Comparison of ENCODE assay signal across 8 cellular contexts in the genomic region with DNA sequence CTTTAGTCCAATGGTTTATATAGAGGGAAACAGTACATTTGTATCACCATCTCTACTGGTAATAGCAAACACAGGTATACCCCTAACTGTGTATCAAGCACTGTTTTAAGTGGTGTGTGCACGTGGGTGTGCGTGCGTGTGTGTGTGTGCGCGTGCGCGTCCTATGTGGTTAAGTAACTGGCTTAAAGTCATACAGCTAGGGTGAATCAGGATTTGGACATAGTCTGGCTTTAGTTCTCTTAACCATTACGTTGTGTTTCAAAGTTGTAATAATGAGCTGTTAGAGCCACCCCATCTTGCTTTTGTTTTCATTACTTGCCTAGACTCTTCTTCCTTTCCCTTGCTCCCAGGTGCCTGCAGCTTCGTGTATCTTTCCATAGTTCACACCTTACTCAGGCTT. TPM values are rescaled to one million over a fixed set of nuclear protein-coding genes. Genes with fewer than 3 reads are reported as not detected.
DNase-seq lines count a peak whose midpoint lies in the region; ATAC-seq and TF ChIP-seq lines count a peak whose summit lies in the region.
"Had no signal": no experiment of that assay in that cellular context is flagged by ENCODE, and none has a peak within 500 bp of the region (broad histone marks: within the 10 kb centered on the region; RNA-seq: fewer than 3 reads in every experiment).

No MANE protein-coding gene starts in this region.

- H3K27me3 ChIP-seq in RWPE2 (ENCODE audit: insufficient read depth, poor library complexity, severe bottlenecking) (no peaks in the 10 kb centered on the region), dorsolateral prefrontal cortex (no peaks in the 10 kb centered on the region)

- no peaks in the 10 kb centered on the region for H3K27me3 Mint-ChIP-seq in effector memory CD8-positive, alpha-beta T cell

- peaks cover 38% of the 10 kb centered on the region for H3K36me3 Mint-ChIP-seq in effector memory CD8-positive, alpha-beta T cell (ENCODE audit: insufficient read depth)

- H3K9me3 Mint-ChIP-seq in effector memory CD8-positive, alpha-beta T cell, result no peaks in the 10 kb centered on the region

- DNase-seq in HCEC 1CT, result peak; percentile 7
- DNase-seq in RWPE2 (ENCODE audit: low spot score), result no peak
- no peak for DNase-seq in effector memory CD8-positive, alpha-beta T cell
- DNase-seq in skeletal muscle cell (ENCODE audit: low read depth), result peak; percentile 21
- no peak for DNase-seq in dorsolateral prefrontal cortex
- no peak for DNase-seq in NCI-H748 (lab: John Stamatoyannopoulos, UW; ENCODE audit: unreplicated experiment)

- peaks cover 18% of the 10 kb centered on the region for H3K4me1 ChIP-seq in RWPE2 (ENCODE audit: insufficient read depth, poor library complexity, severe bottlenecking)

- no peaks in the 10 kb centered on the region for H3K36me3 ChIP-seq in RWPE2 (ENCODE audit: low read depth)
- H3K36me3 ChIP-seq: HAP-1 had no signal

- peak overlapping the region; percentile 99 to 100 for H3K4me3 Mint-ChIP-seq in effector memory CD8-positive, alpha-beta T cell

- TF ChIP-seq CTCF in RWPE2 (IDR thresholded peaks at IDR 0.05; ENCODE audit: poor library complexity, severe bottlenecking), result no peak
- TF ChIP-seq CTCF in dorsolateral prefrontal cortex (IDR thresholded peaks at IDR 0.05 in 54 of 56, conservative IDR thresholded peaks at IDR 0.05 in 2 of 56; ENCODE audit: low read depth in 1 of 56, partially characterized antibody in 56 of 56), result no peak

- H3K9me3 ChIP-seq in RWPE2 (ENCODE audit: severe bottlenecking), result no peaks in the 10 kb centered on the region
- H3K9me3 ChIP-seq: HAP-1 had no signal

- peaks cover 39 to 57% of the 10 kb centered on the region in 2 donors for H3K4me1 Mint-ChIP-seq in effector memory CD8-positive, alpha-beta T cell (ENCODE audit: low read depth in 2 of 2)

- peak overlapping the region in 1 of 2 donors; percentile 67 for H3K27ac Mint-ChIP-seq in effector memory CD8-positive, alpha-beta T cell

- ATAC-seq in RWPE2 (ENCODE audit: low read depth) (no peak), GM21423 (IDR thresholded peaks at IDR 0.05; ENCODE audit: unreplicated experiment) (no peak)
- ATAC-seq in effector memory CD8-positive, alpha-beta T cell (replicated peaks), result no peak

- intact Hi-C loops in dorsolateral prefrontal cortex (cut with DNase I), result loop anchor here (10.0 kb wide), 3 partner anchors 98 to 362 kb away; partner anchors contain the start of genes ADGRF3 (in 1 of the 2) and SELENOI (in 1 of the 2)

- H3K4me3 ChIP-seq in RWPE2 (ENCODE audit: severe bottlenecking), result no peak overlapping the region
- no peak overlapping the region for H3K4me3 ChIP-seq in skeletal muscle cell (ENCODE audit: low read depth, low read length)
- peak overlapping the region in 14 of 59 donors; percentile 78 to 98 (median 93) for H3K4me3 ChIP-seq in dorsolateral prefrontal cortex

- peak overlapping the region; percentile 67 for H3K27ac ChIP-seq in RWPE2 (ENCODE audit: poor library complexity, severe bottlenecking)
- H3K27ac ChIP-seq in dorsolateral prefrontal cortex, result no peak overlapping the region

RNA-seq across cellular contexts. Expression of gene HADHB, which starts 2.1 kb away (rescaled TPM):
- total RNA-seq in dorsolateral prefrontal cortex, result 100 to 1,000 TPM in 98 of 120 experiments, 10 to 100 TPM in 22; 74.8 to 225 (median 119) TPM

RNA-seq across cellular contexts. Expression of gene HADHA, which starts 2.4 kb away (rescaled TPM):
- 100 to 1,000 TPM in 4 of 120 experiments, 10 to 100 TPM in 116; 61.1 to 107 (median 75.0) TPM for total RNA-seq in dorsolateral prefrontal cortex

Comparison
In these comparisons a context has a peak if more than half of its experiments do, and no peak if none do; other contexts are left out.
1. DNase-seq: peak in HCEC 1CT (single experiment) and skeletal muscle cell (single experiment); none in RWPE2 (single experiment), effector memory CD8-positive, alpha-beta T cell (0 of 3), dorsolateral prefrontal cortex (0 of 10) and NCI-H748 (single experiment).